In the genomic region with DNA sequence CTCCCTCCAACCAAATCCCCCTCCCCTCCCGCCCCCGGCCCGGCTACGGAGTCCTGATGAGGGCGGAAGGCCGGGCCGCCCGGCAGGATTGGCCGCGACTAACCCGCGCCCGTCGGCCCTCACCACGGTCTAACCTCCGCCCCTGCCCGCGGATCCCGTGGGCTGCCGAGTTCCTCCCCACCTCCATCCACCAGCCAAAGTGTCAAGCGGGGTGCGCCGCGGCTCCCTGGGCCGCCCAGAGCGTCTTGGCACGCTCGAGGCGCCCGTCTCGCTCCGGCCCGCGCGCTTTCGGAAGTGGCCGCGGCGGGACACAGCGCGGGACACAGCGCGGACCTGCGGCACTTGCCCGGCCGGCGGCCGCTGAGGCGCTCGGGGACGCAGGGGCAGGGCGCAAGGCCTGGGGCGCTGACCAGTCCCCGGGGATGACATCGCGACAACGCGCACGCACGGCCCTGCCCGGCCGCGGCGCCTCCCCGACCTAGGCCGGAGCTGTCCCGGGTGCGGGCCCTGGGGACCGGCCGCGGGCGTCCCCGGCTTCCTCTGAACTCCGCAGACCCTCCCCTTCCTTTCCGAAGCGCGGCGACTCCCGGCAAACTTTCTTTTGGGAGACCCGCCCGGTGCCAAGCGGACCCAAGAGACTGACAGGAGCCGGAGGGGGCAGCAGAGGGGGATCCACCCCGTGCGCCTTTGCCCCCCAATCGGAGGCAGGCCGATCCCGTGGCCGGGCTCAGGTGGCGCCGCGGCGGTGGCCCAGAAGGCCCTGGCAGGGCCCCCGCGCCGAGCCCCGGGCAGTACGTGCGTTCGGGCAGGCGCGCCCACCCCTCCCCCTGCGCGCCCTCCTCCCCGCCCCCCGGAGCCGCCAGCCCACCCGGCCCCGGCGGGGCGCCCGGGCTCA, we compare ENCODE assay signal across 8 cellular contexts.
DNase-seq lines count a peak whose midpoint lies in the region; ATAC-seq, FAIRE-seq and TF ChIP-seq lines count a peak whose summit lies in the region.

No MANE protein-coding gene starts in this region.

- H3K27ac ChIP-seq in fibroblast of lung (ENCODE audit: insufficient read depth, low read length) (peak overlapping the region; percentile 63), aorta (ENCODE audit: low read depth in 1 of 2, low read length in 2 of 2) (peak overlapping the region; percentile 34 to 72)

- ATAC-seq in GM21717 (IDR thresholded peaks at IDR 0.05; ENCODE audit: unreplicated experiment) (peak; percentile 45), natural killer cell (peak; percentile 34 to 42 (median 41)), aorta (ENCODE audit: low FRiP score) (peak; percentile 79)

- POLR2A ChIA-PET in GM10248 (lab: Yijun Ruan, JAX): interaction anchor here (1.1 kb wide), 1 partner anchor 310 kb away, joined by 3 read pairs; no protein-coding TSS in a partner anchor

- H3K4me3 ChIP-seq in Jurkat, Clone E6-1 (ENCODE audit: low read length): peak overlapping the region; percentile 79
- H3K4me3 ChIP-seq in fibroblast of lung (replicated peaks in 1 of 4; ENCODE audit: control extremely low read depth in 1 of 4, insufficient read depth in 1 of 4, low read depth in 3 of 4, low read length in 4 of 4) (peak overlapping the region; percentile 68 to 79 (median 72)), aorta (ENCODE audit: low read length in 2 of 2) (peak overlapping the region; percentile 83 to 94)

- H3K9me3 ChIP-seq in fibroblast of lung (ENCODE audit: control insufficient read depth, insufficient read depth, low read depth, low read length) (no peaks in the 10 kb centered on the region), aorta (ENCODE audit: control insufficient read depth, low read length) (no peaks in the 10 kb centered on the region)

- H3K36me3 Mint-ChIP-seq in natural killer cell: peaks cover 4% of the 10 kb centered on the region

- H2AFZ ChIP-seq in fibroblast of lung (ENCODE audit: low read length): peak overlapping the region; percentile 27

- no peaks in the 10 kb centered on the region for H3K79me2 ChIP-seq in fibroblast of lung (ENCODE audit: control insufficient read depth, insufficient read depth, low read length)

- WGBS in aorta, 2 donors: 1% methylated on average over 75 to 112 of the region's 112 CpGs

- H3K9me3 Mint-ChIP-seq in natural killer cell: no peaks in the 10 kb centered on the region

- H3K4me1 Mint-ChIP-seq in natural killer cell: peaks cover 47 to 58% of the 10 kb centered on the region in 2 donors

- no peaks in the 10 kb centered on the region for H3K27me3 Mint-ChIP-seq in natural killer cell (ENCODE audit: low read depth in 2 of 2)

- no peaks in the 10 kb centered on the region for H3K27me3 ChIP-seq in fibroblast of lung (ENCODE audit: control insufficient read depth, insufficient read depth, low read length)
- H3K27me3 ChIP-seq in aorta (ENCODE audit: control insufficient read depth in 1 of 2, insufficient read depth in 2 of 2, low read length in 1 of 2): no peaks in the 10 kb centered on the region

- no peak for FAIRE-seq in RCC 7860 (lab: Jason Lieb, UNC)

- peak overlapping the region; percentile 75 for H3K9ac ChIP-seq in fibroblast of lung (ENCODE audit: insufficient read depth, low read length)

- intact Hi-C loops in natural killer cell (cut with micrococcal nuclease): loop anchor here (1.0 to 5.0 kb wide), 2 partner anchors 56 to 112 kb away; partner anchors contain the start of gene ICE2
- intact Hi-C loops in aorta (cut with DNase I): loop anchor here in 1 of 2 donors (5.0 kb wide), 1 partner anchor 461 kb away; no protein-coding TSS in a partner anchor

- H3K4me2 ChIP-seq in fibroblast of lung (ENCODE audit: extremely low read depth, insufficient read depth, low read length): peak overlapping the region; percentile 78

- peak overlapping the region; percentile 93 for H3K27ac Mint-ChIP-seq in natural killer cell

- CTCF ChIA-PET in GM10248 (lab: Yijun Ruan, JAX): interaction anchor here (0.6 to 2.3 kb wide), 11 partner anchors 8 to 325 kb away, joined by 3 to 14 read pairs (median 4); no protein-coding TSS in a partner anchor

- TF ChIP-seq CTCF in GM10248 (IDR thresholded peaks at IDR 0.05; ENCODE audit: control extremely low read depth, extremely low read depth, low read depth, missing control alignments): no peak
- TF ChIP-seq CTCF in fibroblast of lung (conservative IDR thresholded peaks at IDR 0.05 in 1 of 2, IDR thresholded peaks at IDR 0.05 in 1 of 2; ENCODE audit: low read depth in 1 of 2, low read length in 2 of 2): peak in 1 of 2 donors; percentile 21
- TF ChIP-seq CTCF in natural killer cell (IDR thresholded peaks at IDR 0.05): no peak

- H3K36me3 ChIP-seq in fibroblast of lung (ENCODE audit: control insufficient read depth, insufficient read depth, low read length) (no peaks in the 10 kb centered on the region), aorta (ENCODE audit: control insufficient read depth in 1 of 2, insufficient read depth in 2 of 2, low read length in 1 of 2) (no peaks in the 10 kb centered on the region)

- DNase-seq in GM10248 (ENCODE audit: extremely low spot score) (peak; percentile 39), fibroblast of lung (ENCODE audit: low read depth in 2 of 2) (peak in 1 of 2 donors; percentile 19), natural killer cell (peak; percentile 46), aorta (peak; percentile 72 to 84), RCC 7860 (ENCODE audit: low spot score) (no peak)
- no peak for DNase-seq in Jurkat, Clone E6-1 (ENCODE audit: low read depth, low spot score)
- peak; percentile 67 to 72 for DNase-seq in activated T-cell treated with anti-CD3 and anti-CD28 coated beads, Interleukin-2, amount 50 U/mL, for 48 hours

- H3K4me3 Mint-ChIP-seq in natural killer cell: peak overlapping the region; percentile 97

- H3K4me1 ChIP-seq in fibroblast of lung (ENCODE audit: control insufficient read depth, extremely low read depth, insufficient read depth, low read length) (no peaks in the 10 kb centered on the region), aorta (ENCODE audit: control insufficient read depth in 1 of 2, insufficient read depth in 2 of 2, low read length in 2 of 2) (peaks cover 0 to 3% of the 10 kb centered on the region in 2 donors)

- no peaks in the 10 kb centered on the region for H4K20me1 ChIP-seq in fibroblast of lung (ENCODE audit: control insufficient read depth, extremely low read depth, insufficient read depth, low read length)

Comparison
In these comparisons a context has a peak if more than half of its experiments do, and no peak if none do; other contexts are left out.
1. DNase-seq: peak in GM10248 (single experiment), activated T-cell treated with anti-CD3 and anti-CD28 coated beads, Interleukin-2, amount 50 U/mL, for 48 hours (2 of 2), natural killer cell (single experiment) and aorta (2 of 2); none in Jurkat, Clone E6-1 (single experiment) and RCC 7860 (single experiment).
2. Peak in every context shown above with its lines, with median percentiles within 50 percentile points of each other: ATAC-seq and H3K4me3 ChIP-seq.